11 cellular contexts compared by ENCODE assay signal in genomic region chr7:6502886-6503285, GRCh38. TPM values are rescaled to one million over a fixed set of nuclear protein-coding genes. Genes with fewer than 3 reads are reported as not detected.
A peak's percentile ranks its signal among the peaks of the same experiment; 100 is the strongest.
DNase-seq lines count a peak whose midpoint lies in the region; ATAC-seq and TF ChIP-seq lines count a peak whose summit lies in the region.
"Had no signal": no experiment of that assay in that cellular context is flagged by ENCODE, and none has a peak within 500 bp of the region (broad histone marks: within the 10 kb centered on the region; RNA-seq: fewer than 3 reads in every experiment).

No MANE protein-coding gene starts in this region.

- CTCF ChIA-PET in Panc1 (lab: Charles Lee) = no interaction called here

- no TSS peak for BruUV-seq in Panc1 (replicated peaks; lab: Mats Ljungman, UMichigan)

- H3K4me3 ChIP-seq in Panc1 (ENCODE audit: low read depth in 2 of 2, low read length in 2 of 2) (peak overlapping the region; percentile 51 to 72; a peak in 3 of 4 replicates), iPS-18a (ENCODE audit: low read length) (peak overlapping the region; percentile 62), skin epidermis (peak overlapping the region; percentile 50 to 78 (median 66))

- intact Hi-C loops in Panc1 (cut with micrococcal nuclease; ENCODE audit: unreplicated experiment) = no loop called here

- no peaks in the 10 kb centered on the region for H3K9me3 ChIP-seq in Panc1 (ENCODE audit: control insufficient read depth, insufficient read depth, low read depth, low read length)
- H3K9me3 ChIP-seq in iPS-18a (ENCODE audit: control insufficient read depth, low read depth, low read length) = no peaks in the 10 kb centered on the region
- H3K9me3 ChIP-seq: testis had no signal

- TF ChIP-seq CTCF in Panc1 (IDR thresholded peaks at IDR 0.05) = no peak

- POLR2A ChIA-PET in Panc1 (lab: Charles Lee) = no interaction called here

- H3K9ac ChIP-seq in iPS-18a (ENCODE audit: low read length) = no peak overlapping the region

- ATAC-seq in Panc1 = no peak
- ATAC-seq in activated CD4-positive, CD25-positive, alpha-beta regulatory T cell treated with anti-CD3 and anti-CD28 coated beads, Interleukin-2, amount 50 U/mL, for 24 hours = no peak
- ATAC-seq in activated naive CD4-positive, alpha-beta T cell treated with anti-CD3 and anti-CD28 coated beads, Interleukin-2, amount 50 U/mL, for 72 hours = no peak

- in situ Hi-C loops in Panc1 (cut with HindIII; ENCODE audit: low pct_unique_long_range_greater_than_20kb, low sequenced_read_pairs) = no loop called here

- H3K9me3 Mint-ChIP-seq in activated naive CD4-positive, alpha-beta T cell treated with anti-CD3 and anti-CD28 coated beads, Interleukin-2, amount 50 U/mL, for 72 hours = no peaks in the 10 kb centered on the region
- H3K9me3 Mint-ChIP-seq: natural killer cell treated with Interleukin-12 subunit alpha and Interleukin-12 subunit beta and Interleukin-15 and Interleukin-18, amount 100 ng/mL, for 72 hours had no signal

- no peak overlapping the region for H3K27ac ChIP-seq in Panc1 (ENCODE audit: low read length)
- no peak overlapping the region for H3K27ac ChIP-seq in iPS-18a (ENCODE audit: low read length)
- peak overlapping the region in 8 of 21 experiments; percentile 71 to 93 (median 84) for H3K27ac ChIP-seq in skin epidermis

- no peak overlapping the region for H3K27ac Mint-ChIP-seq in activated naive CD4-positive, alpha-beta T cell treated with anti-CD3 and anti-CD28 coated beads, Interleukin-2, amount 50 U/mL, for 72 hours

- H3K4me1 ChIP-seq in Panc1 (ENCODE audit: control insufficient read depth, insufficient read depth, low read length) (peaks cover 4% of the 10 kb centered on the region; the same call in 1 of the 2 replicates), iPS-18a (ENCODE audit: control insufficient read depth, low read depth, low read length) (no peaks in the 10 kb centered on the region)
- H3K4me1 ChIP-seq: testis had no signal

- H3K36me3 Mint-ChIP-seq in activated naive CD4-positive, alpha-beta T cell treated with anti-CD3 and anti-CD28 coated beads, Interleukin-2, amount 50 U/mL, for 72 hours = no peaks in the 10 kb centered on the region
- H3K36me3 Mint-ChIP-seq: natural killer cell treated with Interleukin-12 subunit alpha and Interleukin-12 subunit beta and Interleukin-15 and Interleukin-18, amount 100 ng/mL, for 72 hours had no signal

- H3K27me3 ChIP-seq in Panc1 (ENCODE audit: control insufficient read depth, insufficient read depth, low read length) = no peaks in the 10 kb centered on the region
- H3K27me3 ChIP-seq in iPS-18a (ENCODE audit: control insufficient read depth, insufficient read depth, low read length) = peaks cover 11% of the 10 kb centered on the region
- H3K27me3 ChIP-seq: testis had no signal

- DNase-seq in DMS79 treated with DMSO at 0.1 percent for 48 hours (lab: John Stamatoyannopoulos, UW) (peak; percentile 17), DMS79 (lab: John Stamatoyannopoulos, UW) (no peak), Panc1 (ENCODE audit: low read depth, low spot score) (no peak), NCI-H1105 treated with DMSO at 0.1 percent for 48 hours (lab: John Stamatoyannopoulos, UW) (no peak)
- no peak for DNase-seq in activated naive CD4-positive, alpha-beta T cell treated with anti-CD3 and anti-CD28 coated beads, Interleukin-2, amount 50 U/mL, for 72 hours (ENCODE audit: low spot score in 2 of 2)

- H3K36me3 ChIP-seq in Panc1 (ENCODE audit: control insufficient read depth, insufficient read depth, low read length) = no peaks in the 10 kb centered on the region
- H3K36me3 ChIP-seq in iPS-18a (ENCODE audit: control insufficient read depth, low read depth, low read length) = no peaks in the 10 kb centered on the region

RNA-seq across cellular contexts. Expression of gene KDELR2, which starts 18.9 kb away (rescaled TPM):
- total RNA-seq in Panc1 (2021; ENCODE audit: unreplicated experiment) = 199 TPM
- polyA plus RNA-seq in Panc1 (2012; ENCODE audit: insufficient read length) = 150 TPM
- total RNA-seq in activated naive CD4-positive, alpha-beta T cell treated with anti-CD3 and anti-CD28 coated beads, Interleukin-2, amount 50 U/mL, for 72 hours = 10 to 100 TPM; 55.9 to 59.7 TPM

RNA-seq across cellular contexts. Expression of gene GRID2IP, which starts 48.4 kb away (rescaled TPM):
- 0.13 TPM for total RNA-seq in Panc1 (2021; ENCODE audit: unreplicated experiment)
- 0.13 TPM for polyA plus RNA-seq in Panc1 (2012; ENCODE audit: insufficient read length)
- total RNA-seq in activated naive CD4-positive, alpha-beta T cell treated with anti-CD3 and anti-CD28 coated beads, Interleukin-2, amount 50 U/mL, for 72 hours = under 1 TPM; 0.21 to 0.30 TPM
- total RNA-seq: A673 had no signal

RNA-seq across cellular contexts. Expression of gene DAGLB, which starts 55.1 kb away (rescaled TPM):
- total RNA-seq in Panc1 (2021; ENCODE audit: unreplicated experiment) = 22.3 TPM
- polyA plus RNA-seq in Panc1 (2012; ENCODE audit: insufficient read length) = 17.2 TPM
- 10 to 100 TPM; 19.1 to 20.7 TPM for total RNA-seq in activated naive CD4-positive, alpha-beta T cell treated with anti-CD3 and anti-CD28 coated beads, Interleukin-2, amount 50 U/mL, for 72 hours
